In the genomic region with DNA sequence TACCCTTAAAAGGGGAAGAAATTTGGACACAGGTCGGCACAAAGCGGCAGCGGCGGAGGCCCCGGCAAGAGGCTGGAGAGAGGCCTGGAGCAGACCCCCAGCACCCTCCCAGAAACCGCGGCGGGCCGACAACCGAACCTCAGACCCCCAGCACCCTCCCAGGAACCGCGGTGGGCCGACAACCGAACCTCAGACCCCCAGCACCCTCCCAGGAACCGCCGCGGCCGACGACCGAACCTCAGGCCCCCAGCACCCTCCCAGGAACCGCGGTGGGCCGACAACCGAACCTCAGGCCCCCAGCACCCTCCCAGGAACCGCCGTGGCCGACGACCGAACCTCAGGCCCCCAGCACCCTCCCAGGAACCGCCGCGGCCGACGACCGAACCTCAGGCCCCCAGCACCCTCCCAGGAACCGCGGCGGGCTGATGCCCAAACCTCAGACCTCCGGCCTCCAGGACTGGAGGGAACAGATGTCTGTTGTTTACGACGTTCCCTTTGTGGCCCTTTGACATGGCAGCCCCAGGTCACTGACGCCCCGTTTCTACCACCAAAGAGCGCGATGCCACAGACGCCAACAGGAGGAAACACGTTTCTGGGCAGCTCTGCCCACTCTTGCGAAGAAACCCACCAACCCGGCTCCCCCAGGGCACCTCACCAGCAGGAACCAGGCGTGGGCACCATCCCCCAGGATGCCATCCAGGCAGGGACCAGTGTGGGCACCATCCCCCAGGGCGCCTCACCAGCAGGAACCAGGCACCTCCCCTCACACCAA, we compare ENCODE assay signal across 1 cellular context.
TF ChIP-seq lines count a peak whose summit lies in the region.

No MANE protein-coding gene starts in this region.

TF ChIP-seq in HepG2, 621 proteins besides CTCF, POLR2A, EP300 and RAD21:
- TF ChIP-seq PHF5A (CRISPR knock-in tag; IDR thresholded peaks at IDR 0.05; ENCODE audit: low read depth, unreplicated experiment), result no peak
- TF ChIP-seq GTF3A (CRISPR knock-in tag; conservative IDR thresholded peaks at IDR 0.05), result no peak
- no peak for TF ChIP-seq ZNF781 (CRISPR knock-in tag; IDR thresholded peaks at IDR 0.05; ENCODE audit: borderline replicate concordance, not compliant biosample characterization)
- no peak for TF ChIP-seq FOXC1 (CRISPR knock-in tag; IDR thresholded peaks at IDR 0.05; ENCODE audit: borderline replicate concordance)
- no peak for TF ChIP-seq KMT2B (CRISPR knock-in tag; IDR thresholded peaks at IDR 0.05)
- TF ChIP-seq, protein P1, sequence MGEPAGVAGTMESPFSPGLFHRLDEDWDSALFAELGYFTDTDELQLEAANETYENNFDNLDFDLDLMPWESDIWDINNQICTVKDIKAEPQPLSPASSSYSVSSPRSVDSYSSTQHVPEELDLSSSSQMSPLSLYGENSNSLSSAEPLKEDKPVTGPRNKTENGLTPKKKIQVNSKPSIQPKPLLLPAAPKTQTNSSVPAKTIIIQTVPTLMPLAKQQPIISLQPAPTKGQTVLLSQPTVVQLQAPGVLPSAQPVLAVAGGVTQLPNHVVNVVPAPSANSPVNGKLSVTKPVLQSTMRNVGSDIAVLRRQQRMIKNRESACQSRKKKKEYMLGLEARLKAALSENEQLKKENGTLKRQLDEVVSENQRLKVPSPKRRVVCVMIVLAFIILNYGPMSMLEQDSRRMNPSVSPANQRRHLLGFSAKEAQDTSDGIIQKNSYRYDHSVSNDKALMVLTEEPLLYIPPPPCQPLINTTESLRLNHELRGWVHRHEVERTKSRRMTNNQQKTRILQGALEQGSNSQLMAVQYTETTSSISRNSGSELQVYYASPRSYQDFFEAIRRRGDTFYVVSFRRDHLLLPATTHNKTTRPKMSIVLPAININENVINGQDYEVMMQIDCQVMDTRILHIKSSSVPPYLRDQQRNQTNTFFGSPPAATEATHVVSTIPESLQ (CRISPR knock-in tag; conservative IDR thresholded peaks at IDR 0.05), result no peak
- no peak for TF ChIP-seq ASH2L (IDR thresholded peaks at IDR 0.05; ENCODE audit: insufficient read length, low read depth, low read length)
- TF ChIP-seq, protein P2, sequence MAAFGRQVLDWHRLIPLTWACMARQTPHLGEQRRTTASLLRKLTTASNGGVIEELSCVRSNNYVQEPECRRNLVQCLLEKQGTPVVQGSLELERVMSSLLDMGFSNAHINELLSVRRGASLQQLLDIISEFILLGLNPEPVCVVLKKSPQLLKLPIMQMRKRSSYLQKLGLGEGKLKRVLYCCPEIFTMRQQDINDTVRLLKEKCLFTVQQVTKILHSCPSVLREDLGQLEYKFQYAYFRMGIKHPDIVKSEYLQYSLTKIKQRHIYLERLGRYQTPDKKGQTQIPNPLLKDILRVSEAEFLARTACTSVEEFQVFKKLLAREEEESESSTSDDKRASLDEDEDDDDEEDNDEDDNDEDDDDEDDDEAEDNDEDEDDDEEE (CRISPR knock-in tag; IDR thresholded peaks at IDR 0.05), result no peak
- TF ChIP-seq POLR2G (IDR thresholded peaks at IDR 0.05; ENCODE audit: low read depth, low read length), result no peak
- TF ChIP-seq, protein P3, sequence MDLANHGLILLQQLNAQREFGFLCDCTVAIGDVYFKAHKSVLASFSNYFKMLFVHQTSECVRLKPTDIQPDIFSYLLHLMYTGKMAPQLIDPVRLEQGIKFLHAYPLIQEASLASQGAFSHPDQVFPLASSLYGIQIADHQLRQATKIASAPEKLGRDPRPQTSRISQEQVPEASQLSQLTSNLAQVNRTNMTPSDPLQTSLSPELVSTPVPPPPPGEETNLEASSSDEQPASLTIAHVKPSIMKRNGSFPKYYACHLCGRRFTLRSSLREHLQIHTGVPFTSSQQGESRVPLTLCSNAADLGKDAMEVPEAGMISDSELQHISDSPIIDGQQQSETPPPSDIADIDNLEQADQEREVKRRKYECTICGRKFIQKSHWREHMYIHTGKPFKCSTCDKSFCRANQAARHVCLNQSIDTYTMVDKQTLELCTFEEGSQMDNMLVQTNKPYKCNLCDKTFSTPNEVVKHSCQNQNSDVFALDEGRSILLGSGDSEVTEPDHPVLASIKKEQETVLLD (CRISPR knock-in tag; IDR thresholded peaks at IDR 0.05; ENCODE audit: low read depth), result no peak
- TF ChIP-seq ELF4 (CRISPR knock-in tag; IDR thresholded peaks at IDR 0.05; ENCODE audit: borderline replicate concordance), result no peak
- TF ChIP-seq, protein P4, sequence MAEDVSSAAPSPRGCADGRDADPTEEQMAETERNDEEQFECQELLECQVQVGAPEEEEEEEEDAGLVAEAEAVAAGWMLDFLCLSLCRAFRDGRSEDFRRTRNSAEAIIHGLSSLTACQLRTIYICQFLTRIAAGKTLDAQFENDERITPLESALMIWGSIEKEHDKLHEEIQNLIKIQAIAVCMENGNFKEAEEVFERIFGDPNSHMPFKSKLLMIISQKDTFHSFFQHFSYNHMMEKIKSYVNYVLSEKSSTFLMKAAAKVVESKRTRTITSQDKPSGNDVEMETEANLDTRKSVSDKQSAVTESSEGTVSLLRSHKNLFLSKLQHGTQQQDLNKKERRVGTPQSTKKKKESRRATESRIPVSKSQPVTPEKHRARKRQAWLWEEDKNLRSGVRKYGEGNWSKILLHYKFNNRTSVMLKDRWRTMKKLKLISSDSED (CRISPR knock-in tag; IDR thresholded peaks at IDR 0.05), result no peak
- TF ChIP-seq ZNF24 (IDR thresholded peaks at IDR 0.05), result no peak
